1 cellular context compared by ENCODE assay signal in the genomic region with DNA sequence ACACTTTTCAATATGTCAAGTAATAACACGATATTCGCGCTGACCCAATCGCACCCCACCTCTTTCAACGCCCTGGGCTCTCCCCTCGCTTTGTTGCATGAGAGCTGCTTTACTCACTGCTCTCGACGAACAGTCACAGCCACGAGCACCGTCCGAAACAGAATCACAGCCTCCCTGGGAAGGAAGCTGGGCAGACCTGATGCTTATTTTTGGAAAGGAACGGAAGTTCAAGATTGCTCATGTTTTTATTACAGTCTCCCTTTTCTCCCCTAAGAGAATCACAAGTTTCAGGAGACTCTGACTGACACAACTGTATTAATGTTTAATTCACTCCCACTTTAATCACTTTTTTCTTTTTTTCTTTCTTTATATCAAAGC.
TF ChIP-seq lines count a peak whose summit lies in the region.

No MANE protein-coding gene starts in this region.

TF ChIP-seq in WTC11, 78 proteins besides CTCF, POLR2A, EP300 and RAD21 (continued from another document):
- TF ChIP-seq, protein P1, sequence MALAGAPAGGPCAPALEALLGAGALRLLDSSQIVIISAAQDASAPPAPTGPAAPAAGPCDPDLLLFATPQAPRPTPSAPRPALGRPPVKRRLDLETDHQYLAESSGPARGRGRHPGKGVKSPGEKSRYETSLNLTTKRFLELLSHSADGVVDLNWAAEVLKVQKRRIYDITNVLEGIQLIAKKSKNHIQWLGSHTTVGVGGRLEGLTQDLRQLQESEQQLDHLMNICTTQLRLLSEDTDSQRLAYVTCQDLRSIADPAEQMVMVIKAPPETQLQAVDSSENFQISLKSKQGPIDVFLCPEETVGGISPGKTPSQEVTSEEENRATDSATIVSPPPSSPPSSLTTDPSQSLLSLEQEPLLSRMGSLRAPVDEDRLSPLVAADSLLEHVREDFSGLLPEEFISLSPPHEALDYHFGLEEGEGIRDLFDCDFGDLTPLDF (CRISPR knock-in tag; IDR thresholded peaks at IDR 0.05): no peak
- TF ChIP-seq TP53 (CRISPR knock-in tag; IDR thresholded peaks at IDR 0.05) (no peak), NR3C1 (CRISPR knock-in tag; conservative IDR thresholded peaks at IDR 0.05; ENCODE audit: low read depth) (no peak), ETV6 (CRISPR knock-in tag; IDR thresholded peaks at IDR 0.05) (no peak), JAZF1 (CRISPR knock-in tag; IDR thresholded peaks at IDR 0.05) (no peak), NFATC4 (CRISPR knock-in tag; IDR thresholded peaks at IDR 0.05) (no peak)
- TF ChIP-seq, protein P2, sequence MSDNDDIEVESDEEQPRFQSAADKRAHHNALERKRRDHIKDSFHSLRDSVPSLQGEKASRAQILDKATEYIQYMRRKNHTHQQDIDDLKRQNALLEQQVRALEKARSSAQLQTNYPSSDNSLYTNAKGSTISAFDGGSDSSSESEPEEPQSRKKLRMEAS (CRISPR knock-in tag; IDR thresholded peaks at IDR 0.05): no peak
